ENCODE assay signal across 22 cellular contexts in genomic region chr4:9979101-9979815, GRCh38. TPM values are rescaled to one million over a fixed set of nuclear protein-coding genes. Genes with fewer than 3 reads are reported as not detected.
A peak's percentile ranks its signal among the peaks of the same experiment; 100 is the strongest.
DNase-seq lines count a peak whose midpoint lies in the region; ATAC-seq and TF ChIP-seq lines count a peak whose summit lies in the region.
"Had no signal": no experiment of that assay in that cellular context is flagged by ENCODE, and none has a peak within 500 bp of the region (broad histone marks: within the 10 kb centered on the region; RNA-seq: fewer than 3 reads in every experiment).

No MANE protein-coding gene starts in this region.

- no peak overlapping the region for H3K4me3 Mint-ChIP-seq in GM23338
- H3K4me3 Mint-ChIP-seq: activated T-cell treated with anti-CD3 and anti-CD28 coated beads, Interleukin-2, amount 50 U/mL, for 24 hours; B cell had no signal

- H3K9me3 ChIP-seq in neuronal stem cell (replicated peaks in 1 of 2; ENCODE audit: control insufficient read depth in 2 of 2, insufficient read depth in 1 of 2, low read depth in 1 of 2, low read length in 2 of 2), result peaks cover 0 to 4% of the 10 kb centered on the region in 2 donors
- H3K9me3 ChIP-seq: tibial artery had no signal

- peaks cover 5% of the 10 kb centered on the region; the same call in 1 of the 3 replicates for H3K9me3 Mint-ChIP-seq in GM23338

- H2BK120ac ChIP-seq in neuronal stem cell (ENCODE audit: low read depth, low read length), result no peak overlapping the region

- no peak overlapping the region for H3K27ac Mint-ChIP-seq in GM23338
- H3K27ac Mint-ChIP-seq: activated naive CD4-positive, alpha-beta T cell treated with anti-CD3 and anti-CD28 coated beads, Interleukin-2, amount 50 U/mL, for 72 hours; activated T-cell treated with anti-CD3 and anti-CD28 coated beads, Interleukin-2, amount 50 U/mL, for 24 hours; B cell had no signal

- H3K9me2 ChIP-seq in GM23338 (ENCODE audit: insufficient read depth), result peaks cover 5% of the 10 kb centered on the region; the same call in 1 of the 2 replicates

- no peak overlapping the region for H3K27ac ChIP-seq in GM23338 (ENCODE audit: low read depth)
- H3K27ac ChIP-seq in brain microvascular endothelial cell, result no peak overlapping the region
- H3K27ac ChIP-seq in neuronal stem cell (replicated peaks; ENCODE audit: low read length), result no peak overlapping the region
- H3K27ac ChIP-seq: cardiac muscle cell, hepatocyte, HL-60, PC-9, tibial artery had no signal

- in situ Hi-C loops in brain microvascular endothelial cell (cut with HindIII; ENCODE audit: low pct_ligation_motif_present, low sequenced_read_pairs), result no loop called here

- no peak overlapping the region for H2BK12ac ChIP-seq in neuronal stem cell (ENCODE audit: low read length)

- H3K9ac ChIP-seq in neuronal stem cell (ENCODE audit: low read depth, low read length, poor library complexity), result no peak overlapping the region

- WGBS in neuronal stem cell (ENCODE audit: extremely low coverage in 2 of 2, insufficient read length in 2 of 2, insufficient replicate concordance in 1 of 2), 2 donors, result no CpG with 5 or more reads among the region's 11 CpGs

- H2BK5ac ChIP-seq in neuronal stem cell (ENCODE audit: low read length), result no peak overlapping the region

- no peaks in the 10 kb centered on the region for H3K79me1 ChIP-seq in neuronal stem cell (ENCODE audit: low read depth, low read length)

- H3K27me3 ChIP-seq in GM23338 (ENCODE audit: insufficient read depth) (peaks cover 21% of the 10 kb centered on the region; the same call in 1 of the 2 replicates), brain microvascular endothelial cell (replicated peaks) (no peaks in the 10 kb centered on the region), neuronal stem cell (ENCODE audit: control insufficient read depth in 3 of 3, insufficient read depth in 3 of 3, low read depth in 1 of 3, low read length in 3 of 3) (no peaks in the 10 kb centered on the region)
- H3K27me3 ChIP-seq: cardiac muscle cell, hepatocyte, tibial artery had no signal

- H3K4me2 ChIP-seq in GM23338 (peak overlapping the region; percentile 10), neuronal stem cell (ENCODE audit: insufficient read depth, low read length, poor library complexity, severe bottlenecking) (no peak overlapping the region)
- H3K4me2 ChIP-seq: hepatocyte, PC-9, smooth muscle cell had no signal

- peak; percentile 89 for ATAC-seq in GM23338
- ATAC-seq: activated naive CD4-positive, alpha-beta T cell treated with anti-CD3 and anti-CD28 coated beads, Interleukin-2, amount 50 U/mL, for 72 hours had no signal

- peaks cover 23% of the 10 kb centered on the region for H3K4me1 ChIP-seq in GM23338 (ENCODE audit: insufficient read depth)
- H3K4me1 ChIP-seq in neuronal stem cell (ENCODE audit: control insufficient read depth in 2 of 2, insufficient read depth in 1 of 2, low read depth in 1 of 2, low read length in 2 of 2), result peaks cover 0 to 4% of the 10 kb centered on the region in 2 donors
- H3K4me1 ChIP-seq: tibial artery had no signal

- peak overlapping the region; percentile 15 for H3K18ac ChIP-seq in neuronal stem cell (ENCODE audit: low read length)

- H3K4me3 ChIP-seq in GM23338 (no peak overlapping the region), brain microvascular endothelial cell (ENCODE audit: low read depth, low read length) (no peak overlapping the region), neuronal stem cell (ENCODE audit: low read length in 2 of 2) (no peak overlapping the region)
- H3K4me3 ChIP-seq: cardiac muscle cell, hepatocyte, PC-9, smooth muscle cell, tibial artery had no signal

- no peak overlapping the region for H4K8ac ChIP-seq in neuronal stem cell (ENCODE audit: low read depth, low read length)

- H3K79me2 ChIP-seq in GM23338 (replicated peaks; ENCODE audit: insufficient read depth), result no peaks in the 10 kb centered on the region
- H3K79me2 ChIP-seq: hepatocyte had no signal

- no peaks in the 10 kb centered on the region for H3K36me3 ChIP-seq in GM23338 (ENCODE audit: insufficient read depth)
- H3K36me3 ChIP-seq in brain microvascular endothelial cell (replicated peaks), result no peaks in the 10 kb centered on the region
- no peaks in the 10 kb centered on the region for H3K36me3 ChIP-seq in neuronal stem cell (replicated peaks in 1 of 2; ENCODE audit: control insufficient read depth in 2 of 2, insufficient read depth in 2 of 2, low read length in 2 of 2)
- H3K36me3 ChIP-seq: cardiac muscle cell had no signal

- no peak overlapping the region for H3K23ac ChIP-seq in neuronal stem cell (ENCODE audit: low read depth, low read length, poor library complexity)

- peaks cover 12% of the 10 kb centered on the region for H3K27me3 Mint-ChIP-seq in GM23338 (ENCODE audit: insufficient read depth, low read depth, poor library complexity)
- H3K27me3 Mint-ChIP-seq: activated T-cell treated with anti-CD3 and anti-CD28 coated beads, Interleukin-2, amount 50 U/mL, for 24 hours; B cell had no signal

- no peaks in the 10 kb centered on the region for H3F3A ChIP-seq in GM23338 (replicated peaks; ENCODE audit: low read depth)

- H4K20me1 ChIP-seq in GM23338 (replicated peaks; ENCODE audit: insufficient read depth), result no peaks in the 10 kb centered on the region

- no peak for TF ChIP-seq CTCF in GM23338 (conservative IDR thresholded peaks at IDR 0.05; ENCODE audit: low read depth in 2 of 2)
- no peak for TF ChIP-seq CTCF in brain microvascular endothelial cell (IDR thresholded peaks at IDR 0.05; ENCODE audit: low read depth, low read length, missing control alignments)

- H2AFZ ChIP-seq in GM23338, result no peak overlapping the region
- H2AFZ ChIP-seq in neuronal stem cell (ENCODE audit: low read length), result no peak overlapping the region
- H2AFZ ChIP-seq: hepatocyte, PC-9 had no signal

- H2AK5ac ChIP-seq in neuronal stem cell (ENCODE audit: low read depth, low read length), result no peak overlapping the region

- H2BK15ac ChIP-seq in neuronal stem cell (ENCODE audit: low read length), result no peak overlapping the region

- DNase-seq in GM23338 (ENCODE audit: low spot score) (peak; percentile 42), NCI-H146 treated with DMSO at 0.1 percent for 48 hours (lab: John Stamatoyannopoulos, UW; ENCODE audit: unreplicated experiment) (peak; percentile 52), brain microvascular endothelial cell (peak; percentile 38), neuronal stem cell (ENCODE audit: low spot score) (no peak), germinal center (ENCODE audit: low spot score) (no peak), NCI-H2171 (lab: John Stamatoyannopoulos, UW) (no peak)
- DNase-seq in activated CD4-positive, alpha-beta T cell treated with anti-CD3 and anti-CD28 coated beads, Interleukin-2, amount 50 U/mL, for 4 hours, result no peak
- DNase-seq in stimulated activated CD4-positive, alpha-beta T cell treated with anti-CD3 and anti-CD28 coated beads, Interleukin-4, amount 100 ng/mL, for 1 hour, result no peak
- DNase-seq: activated CD4-positive, alpha-beta T cell treated with anti-CD3 and anti-CD28 coated beads, Interleukin-2, amount 50 U/mL, for 1 hour; activated T-cell treated with anti-CD3 and anti-CD28 coated beads, Interleukin-2, amount 50 U/mL, for 24 hours; KBM-7; kidney glomerular epithelial cell; NCI-H1092; PC-9; tibial artery had no signal

- no peaks in the 10 kb centered on the region for H3K36me3 Mint-ChIP-seq in GM23338 (ENCODE audit: low read depth)
- H3K36me3 Mint-ChIP-seq: activated naive CD4-positive, alpha-beta T cell treated with anti-CD3 and anti-CD28 coated beads, Interleukin-2, amount 50 U/mL, for 72 hours had no signal

- H4K91ac ChIP-seq in neuronal stem cell (ENCODE audit: low read depth, low read length, poor library complexity), result no peak overlapping the region

- H3K14ac ChIP-seq in neuronal stem cell (ENCODE audit: low read length), result no peak overlapping the region

- H3K4me1 Mint-ChIP-seq in GM23338, result peaks cover 19% of the 10 kb centered on the region
- H3K4me1 Mint-ChIP-seq: B cell had no signal

- H3K4ac ChIP-seq in neuronal stem cell (ENCODE audit: low read length), result no peak overlapping the region

TF ChIP-seq in GM23338, 12 proteins besides CTCF, POLR2A, EP300 and RAD21 (continues in another document):
- no peak for TF ChIP-seq ZNF331 (CRISPR knock-in tag; IDR thresholded peaks at IDR 0.05; ENCODE audit: low read depth)
- no peak for TF ChIP-seq STAT1 (IDR thresholded peaks at IDR 0.05; ENCODE audit: unreplicated experiment)
- TF ChIP-seq REST (IDR thresholded peaks at IDR 0.05; ENCODE audit: unreplicated experiment), result no peak
- no peak for TF ChIP-seq JUNB (IDR thresholded peaks at IDR 0.05; ENCODE audit: unreplicated experiment)
- no peak for TF ChIP-seq CREB1 (CRISPR knock-in tag; IDR thresholded peaks at IDR 0.05; ENCODE audit: low read depth)
- no peak for TF ChIP-seq ZNF114 (CRISPR knock-in tag; IDR thresholded peaks at IDR 0.05)

RNA-seq across cellular contexts. Expression of gene SLC2A9, which starts 42.0 kb away (rescaled TPM):
- total RNA-seq in GM23338 (2014; rRNA removed; shearing (Covaris generic)), result 0.21 TPM in 1 of 2 replicates, not detected in the other
- polyA plus RNA-seq in GM23338 (2016; fragmentation: Nextera tagmentation; extraction: Ambion mirVana), result 0.17 and 0.40 TPM in 2 replicates
- 0.06 TPM for polyA plus RNA-seq in neuronal stem cell (2013, experiment 1 of 2)
- polyA plus RNA-seq in neuronal stem cell (2013, experiment 2 of 2), result 0.17 TPM
- total RNA-seq: NCI-H460 had no signal

Comparison
In these comparisons a context has a peak if more than half of its experiments do, and no peak if none do; other contexts are left out.
1. DNase-seq: peak in GM23338 (single experiment), NCI-H146 treated with DMSO at 0.1 percent for 48 hours (single experiment) and brain microvascular endothelial cell (single experiment); none in neuronal stem cell (single experiment), activated CD4-positive, alpha-beta T cell treated with anti-CD3 and anti-CD28 coated beads, Interleukin-2, amount 50 U/mL, for 4 hours (0 of 2), germinal center (single experiment), stimulated activated CD4-positive, alpha-beta T cell treated with anti-CD3 and anti-CD28 coated beads, Interleukin-4, amount 100 ng/mL, for 1 hour (single experiment) and NCI-H2171 (single experiment).